In genomic region chr11:102476069-102476468, GRCh38 we compare ENCODE assay signal across 12 cellular contexts. TPM values are rescaled to one million over a fixed set of nuclear protein-coding genes. Genes with fewer than 3 reads are reported as not detected.
DNase-seq lines count a peak whose midpoint lies in the region; ATAC-seq, FAIRE-seq and TF ChIP-seq lines count a peak whose summit lies in the region.
"Had no signal": no experiment of that assay in that cellular context is flagged by ENCODE, and none has a peak within 500 bp of the region (broad histone marks: within the 10 kb centered on the region; RNA-seq: fewer than 3 reads in every experiment).

No MANE protein-coding gene starts in this region.

- H3K4me1 ChIP-seq in effector memory CD4-positive, alpha-beta T cell (ENCODE audit: control insufficient read depth, insufficient read depth, low read length, poor library complexity, severe bottlenecking) = peaks cover 23% of the 10 kb centered on the region
- H3K4me1 ChIP-seq: SJSA1, testis had no signal

- H3K4me3 ChIP-seq in bronchial epithelial cell (ENCODE audit: low read depth, low read length) = no peak overlapping the region
- no peak overlapping the region for H3K4me3 ChIP-seq in effector memory CD4-positive, alpha-beta T cell (ENCODE audit: insufficient read depth, low read depth, low read length, poor library complexity, severe bottlenecking)
- H3K4me3 ChIP-seq: dorsolateral prefrontal cortex, SJSA1, testis had no signal

- H3K4me3 Mint-ChIP-seq in T-helper 2 cell treated with Interferon-gamma antibody and Interleukin-4, amounts not matched to agents 5 μg/mL and 100 μg/mL, for 36 hours = peak overlapping the region; percentile 59
- no peak overlapping the region for H3K4me3 Mint-ChIP-seq in neural crest cell

- H3K36me3 Mint-ChIP-seq in T-helper 2 cell treated with Interferon-gamma antibody and Interleukin-4, amounts not matched to agents 5 μg/mL and 100 μg/mL, for 36 hours (ENCODE audit: low read depth) = peaks cover 3% of the 10 kb centered on the region
- no peaks in the 10 kb centered on the region for H3K36me3 Mint-ChIP-seq in neural crest cell (ENCODE audit: low read depth)

- no peaks in the 10 kb centered on the region for H3K27me3 Mint-ChIP-seq in T-helper 2 cell treated with Interferon-gamma antibody and Interleukin-4, amounts not matched to agents 5 μg/mL and 100 μg/mL, for 36 hours (ENCODE audit: low read depth)
- H3K27me3 Mint-ChIP-seq in neural crest cell (ENCODE audit: low read depth) = no peaks in the 10 kb centered on the region

- peaks cover 65% of the 10 kb centered on the region for H3K4me1 Mint-ChIP-seq in T-helper 2 cell treated with Interferon-gamma antibody and Interleukin-4, amounts not matched to agents 5 μg/mL and 100 μg/mL, for 36 hours (ENCODE audit: low read depth)
- H3K4me1 Mint-ChIP-seq in neural crest cell = peaks cover 11% of the 10 kb centered on the region

- ATAC-seq in GM21717 (IDR thresholded peaks at IDR 0.05; ENCODE audit: unreplicated experiment) = no peak

- no peak for FAIRE-seq in bronchial epithelial cell (lab: Jason Lieb, UNC)

- H3K9me3 Mint-ChIP-seq in T-helper 2 cell treated with Interferon-gamma antibody and Interleukin-4, amounts not matched to agents 5 μg/mL and 100 μg/mL, for 36 hours = no peaks in the 10 kb centered on the region
- no peaks in the 10 kb centered on the region for H3K9me3 Mint-ChIP-seq in neural crest cell

- H3K27ac ChIP-seq in effector memory CD4-positive, alpha-beta T cell (ENCODE audit: insufficient read depth, low read length, poor library complexity, severe bottlenecking) = no peak overlapping the region
- H3K27ac ChIP-seq: neutrophil, SJSA1, testis had no signal

- H3K9me3 ChIP-seq in effector memory CD4-positive, alpha-beta T cell (ENCODE audit: control insufficient read depth, low read length) = no peaks in the 10 kb centered on the region
- H3K9me3 ChIP-seq: neutrophil, SJSA1, testis had no signal

- no peaks in the 10 kb centered on the region for H3K27me3 ChIP-seq in bronchial epithelial cell (ENCODE audit: control insufficient read depth, insufficient read depth, low read length)
- no peaks in the 10 kb centered on the region for H3K27me3 ChIP-seq in effector memory CD4-positive, alpha-beta T cell (replicated peaks; ENCODE audit: control insufficient read depth, insufficient read depth, low read length, poor library complexity, severe bottlenecking)
- H3K27me3 ChIP-seq: dorsolateral prefrontal cortex, neutrophil, SJSA1, testis had no signal

- no peak for DNase-seq in T-helper 2 cell treated with Interferon-gamma antibody and Interleukin-4, amounts not matched to agents 5 μg/mL and 100 μg/mL, for 36 hours (ENCODE audit: low spot score)
- DNase-seq in T-helper 2 cell (no peak), NAMALWA (ENCODE audit: low spot score) (peak; percentile 21), bronchial epithelial cell (ENCODE audit: low read depth) (peak; percentile 64), neural crest cell (ENCODE audit: low read depth, low spot score) (no peak)
- no peak for DNase-seq in activated effector memory CD4-positive, alpha-beta T cell treated with anti-CD3 and anti-CD28 coated beads, Interleukin-2, amount 50 U/mL, for 16 hours
- no peak for DNase-seq in effector memory CD4-positive, alpha-beta T cell
- DNase-seq: dorsolateral prefrontal cortex, testis had no signal

- H3K27ac Mint-ChIP-seq in T-helper 2 cell treated with Interferon-gamma antibody and Interleukin-4, amounts not matched to agents 5 μg/mL and 100 μg/mL, for 36 hours = peak overlapping the region; percentile 81
- peak overlapping the region; percentile 4 for H3K27ac Mint-ChIP-seq in neural crest cell (ENCODE audit: unreplicated experiment)

- TF ChIP-seq CTCF in bronchial epithelial cell (IDR thresholded peaks at IDR 0.05; ENCODE audit: insufficient read depth, low read length, severe bottlenecking) (no peak), neural crest cell (conservative IDR thresholded peaks at IDR 0.05) (no peak)

- no peaks in the 10 kb centered on the region for H3K36me3 ChIP-seq in bronchial epithelial cell (ENCODE audit: control insufficient read depth, insufficient read depth, low read length)
- no peaks in the 10 kb centered on the region for H3K36me3 ChIP-seq in effector memory CD4-positive, alpha-beta T cell (ENCODE audit: control insufficient read depth, insufficient read depth, low read length)
- H3K36me3 ChIP-seq: neutrophil, SJSA1 had no signal

RNA-seq across cellular contexts. Expression of gene TMEM123, which starts 23.5 kb away (rescaled TPM):
- total RNA-seq in bronchial epithelial cell (172 and 197 TPM in 2 replicates), neural crest cell (153 and 165 TPM in 2 replicates)

RNA-seq across cellular contexts. Expression of gene MMP7, which starts 54.5 kb away (rescaled TPM):
- total RNA-seq in bronchial epithelial cell (not detected in 2 replicates), neural crest cell (not detected in 2 replicates)

Comparison
In these comparisons a context has a peak if more than half of its experiments do, and no peak if none do; other contexts are left out.
1. DNase-seq: peak in NAMALWA (single experiment) and bronchial epithelial cell (single experiment); none in T-helper 2 cell treated with Interferon-gamma antibody and Interleukin-4, amounts not matched to agents 5 μg/mL and 100 μg/mL, for 36 hours (single experiment), T-helper 2 cell (0 of 5), neural crest cell (single experiment), activated effector memory CD4-positive, alpha-beta T cell treated with anti-CD3 and anti-CD28 coated beads, Interleukin-2, amount 50 U/mL, for 16 hours (single experiment) and effector memory CD4-positive, alpha-beta T cell (0 of 3).